In genomic region chr6:111338843-111339242, GRCh38 we compare ENCODE assay signal across 13 cellular contexts.
DNase-seq lines count a peak whose midpoint lies in the region; ATAC-seq and TF ChIP-seq lines count a peak whose summit lies in the region.
"Had no signal": no experiment of that assay in that cellular context is flagged by ENCODE, and none has a peak within 500 bp of the region (broad histone marks: within the 10 kb centered on the region; RNA-seq: fewer than 3 reads in every experiment).

No MANE protein-coding gene starts in this region.

- H3K27me3 Mint-ChIP-seq in activated B cell treated with CpG ODN at 0.5 μM for 24 hours = no peaks in the 10 kb centered on the region
- H3K27me3 Mint-ChIP-seq: activated naive CD4-positive, alpha-beta T cell treated with anti-CD3 and anti-CD28 coated beads, Interleukin-2, amount 50 U/mL, for 24 hours had no signal

- POLR2A ChIA-PET in activated B cell treated with CpG ODN at 0.5 μM for 24 hours (lab: Charles Lee) = no interaction called here

- CTCF ChIA-PET in activated B cell treated with CpG ODN at 0.5 μM for 24 hours (lab: Charles Lee) = no interaction called here

- no peak overlapping the region for H3K27ac Mint-ChIP-seq in activated B cell treated with CpG ODN at 0.5 μM for 24 hours
- H3K27ac Mint-ChIP-seq: activated naive CD4-positive, alpha-beta T cell treated with anti-CD3 and anti-CD28 coated beads, Interleukin-2, amount 50 U/mL, for 24 hours had no signal

- DNase-seq in activated B cell treated with CpG ODN at 0.5 μM for 24 hours (no peak), NCI-H69 (lab: John Stamatoyannopoulos, UW) (no peak), amniotic stem cell (lab: John Stamatoyannopoulos, UW) (no peak), SW480 (ENCODE audit: low spot score) (no peak), RPMI8226 (no peak)
- DNase-seq: effector CD8-positive, alpha-beta T cell; GM23248; hippocampal formation; stimulated activated naive CD4-positive, alpha-beta T cell treated with Interleukin-2 at 50 U/mL for 16 hours had no signal

- H3K4me1 Mint-ChIP-seq in activated B cell treated with CpG ODN at 0.5 μM for 24 hours = peaks cover 7% of the 10 kb centered on the region
- H3K4me1 Mint-ChIP-seq: activated naive CD4-positive, alpha-beta T cell treated with anti-CD3 and anti-CD28 coated beads, Interleukin-2, amount 50 U/mL, for 24 hours had no signal

- H3K36me3 Mint-ChIP-seq in activated B cell treated with CpG ODN at 0.5 μM for 24 hours (ENCODE audit: low read depth) = peaks cover 35% of the 10 kb centered on the region

- no peak for TF ChIP-seq CTCF in activated B cell treated with CpG ODN at 0.5 μM for 24 hours (IDR thresholded peaks at IDR 0.05)

- no peak overlapping the region for H3K4me3 Mint-ChIP-seq in activated B cell treated with CpG ODN at 0.5 μM for 24 hours
- H3K4me3 Mint-ChIP-seq: activated naive CD4-positive, alpha-beta T cell treated with anti-CD3 and anti-CD28 coated beads, Interleukin-2, amount 50 U/mL, for 24 hours had no signal

- intact Hi-C loops in activated B cell treated with CpG ODN at 0.5 μM for 24 hours (cut with micrococcal nuclease) = no loop called here

- H3K9me3 Mint-ChIP-seq in activated B cell treated with CpG ODN at 0.5 μM for 24 hours = no peaks in the 10 kb centered on the region
- H3K9me3 Mint-ChIP-seq: activated naive CD4-positive, alpha-beta T cell treated with anti-CD3 and anti-CD28 coated beads, Interleukin-2, amount 50 U/mL, for 24 hours had no signal

- ATAC-seq in GM18519 (IDR thresholded peaks at IDR 0.05; ENCODE audit: low FRiP score, unreplicated experiment) = peak; percentile 99
- peak; percentile 98 for ATAC-seq in GM21367 (IDR thresholded peaks at IDR 0.05; ENCODE audit: unreplicated experiment)
- peak; percentile 98 for ATAC-seq in HG03025 (IDR thresholded peaks at IDR 0.05; ENCODE audit: low FRiP score, unreplicated experiment)
- ATAC-seq in activated B cell treated with CpG ODN at 0.5 μM for 24 hours (ENCODE audit: low read depth) = peak; percentile 37

Comparison
In these comparisons a context has a peak if more than half of its experiments do, and no peak if none do; other contexts are left out.
1. ATAC-seq: peak in every context shown above with its lines; median percentile 99 in GM18519; 98 in GM21367; 98 in HG03025; 37 in activated B cell treated with CpG ODN at 0.5 μM for 24 hours.